In genomic region chr20:12970372-12970821, GRCh38 we compare ENCODE assay signal across 8 cellular contexts. TPM values are rescaled to one million over a fixed set of nuclear protein-coding genes. Genes with fewer than 3 reads are reported as not detected.
A peak's percentile ranks its signal among the peaks of the same experiment; 100 is the strongest.
DNase-seq lines count a peak whose midpoint lies in the region; ATAC-seq and TF ChIP-seq lines count a peak whose summit lies in the region.

No MANE protein-coding gene starts in this region.

- H3K9me3 Mint-ChIP-seq in activated CD4-positive, alpha-beta T cell treated with anti-CD3 and anti-CD28 coated beads, Interleukin-2, amount 10 ng/mL, durations not matched to agents 24 days and 14 days = no peaks in the 10 kb centered on the region
- peaks cover 8% of the 10 kb centered on the region for H3K9me3 Mint-ChIP-seq in osteocyte (ENCODE audit: unreplicated experiment)

- no peak overlapping the region for H3K4me3 Mint-ChIP-seq in activated CD4-positive, alpha-beta T cell treated with anti-CD3 and anti-CD28 coated beads, Interleukin-2, amount 10 ng/mL, durations not matched to agents 24 days and 14 days
- H3K4me3 Mint-ChIP-seq in osteocyte (ENCODE audit: unreplicated experiment) = no peak overlapping the region

- H3K27ac Mint-ChIP-seq in activated CD4-positive, alpha-beta T cell treated with anti-CD3 and anti-CD28 coated beads, Interleukin-2, amount 10 ng/mL, durations not matched to agents 24 days and 14 days = no peak overlapping the region
- H3K27ac Mint-ChIP-seq in osteocyte (ENCODE audit: unreplicated experiment) = no peak overlapping the region

- intact Hi-C loops in activated CD4-positive, alpha-beta T cell treated with anti-CD3 and anti-CD28 coated beads, Interleukin-2, amount 10 ng/mL, durations not matched to agents 24 days and 14 days (cut with micrococcal nuclease) = loop anchor here (1.0 kb wide), 1 partner anchor 136 kb away; no protein-coding TSS in a partner anchor

- no peaks in the 10 kb centered on the region for H3K36me3 Mint-ChIP-seq in activated CD4-positive, alpha-beta T cell treated with anti-CD3 and anti-CD28 coated beads, Interleukin-2, amount 10 ng/mL, durations not matched to agents 24 days and 14 days (ENCODE audit: low read depth)
- peaks cover 3% of the 10 kb centered on the region for H3K36me3 Mint-ChIP-seq in osteocyte (ENCODE audit: unreplicated experiment)

- no peaks in the 10 kb centered on the region for H3K4me1 Mint-ChIP-seq in activated CD4-positive, alpha-beta T cell treated with anti-CD3 and anti-CD28 coated beads, Interleukin-2, amount 10 ng/mL, durations not matched to agents 24 days and 14 days
- H3K4me1 Mint-ChIP-seq in osteocyte (ENCODE audit: unreplicated experiment) = no peaks in the 10 kb centered on the region

- peaks cover 5% of the 10 kb centered on the region for H3K27me3 Mint-ChIP-seq in activated CD4-positive, alpha-beta T cell treated with anti-CD3 and anti-CD28 coated beads, Interleukin-2, amount 10 ng/mL, durations not matched to agents 24 days and 14 days
- H3K27me3 Mint-ChIP-seq in osteocyte (ENCODE audit: unreplicated experiment) = no peaks in the 10 kb centered on the region

- ATAC-seq in esophagus mucosa = peak; percentile 49

- peak; percentile 61 for DNase-seq in activated CD4-positive, alpha-beta T cell treated with anti-CD3 and anti-CD28 coated beads, Interleukin-2, amount 10 ng/mL, durations not matched to agents 24 days and 14 days
- no peak for DNase-seq in activated CD4-positive, alpha-beta T cell treated with anti-CD3 and anti-CD28 coated beads, Interleukin-2, amount 50 U/mL, for 1 hour
- DNase-seq in NCI-H524 treated with DMSO at 0.1 percent for 48 hours (lab: John Stamatoyannopoulos, UW) (peak; percentile 10), osteocyte (ENCODE audit: extremely low spot score, unreplicated experiment) (no peak), NCI-H2196 (lab: John Stamatoyannopoulos, UW; ENCODE audit: unreplicated experiment) (no peak), DMS153 treated with DMSO at 0.1 percent for 48 hours (lab: John Stamatoyannopoulos, UW; ENCODE audit: unreplicated experiment) (no peak), MV-4-11 (lab: John Stamatoyannopoulos, UW) (no peak)

- TF ChIP-seq CTCF in osteocyte (IDR thresholded peaks at IDR 0.05) = peak; percentile 78

RNA-seq across cellular contexts. Expression of gene SPTLC3, which starts 38.4 kb away (rescaled TPM):
- total RNA-seq in activated CD4-positive, alpha-beta T cell treated with anti-CD3 and anti-CD28 coated beads, Interleukin-2, amount 10 ng/mL, durations not matched to agents 24 days and 14 days = 0.26 and 0.33 TPM in 2 replicates
- total RNA-seq in esophagus mucosa = 9.0 TPM
- total RNA-seq in osteocyte = 5.0 and 5.8 TPM in 2 replicates

Comparison
In these comparisons a context has a peak if more than half of its experiments do, and no peak if none do; other contexts are left out.
1. DNase-seq: peak in activated CD4-positive, alpha-beta T cell treated with anti-CD3 and anti-CD28 coated beads, Interleukin-2, amount 10 ng/mL, durations not matched to agents 24 days and 14 days (single experiment) and NCI-H524 treated with DMSO at 0.1 percent for 48 hours (single experiment); none in activated CD4-positive, alpha-beta T cell treated with anti-CD3 and anti-CD28 coated beads, Interleukin-2, amount 50 U/mL, for 1 hour (single experiment), osteocyte (single experiment), NCI-H2196 (single experiment), DMS153 treated with DMSO at 0.1 percent for 48 hours (single experiment) and MV-4-11 (single experiment).